11 cellular contexts compared by ENCODE assay signal in genomic region chr19:44757735-44758505, GRCh38. TPM values are rescaled to one million over a fixed set of nuclear protein-coding genes. Genes with fewer than 3 reads are reported as not detected.
DNase-seq lines count a peak whose midpoint lies in the region; ATAC-seq and TF ChIP-seq lines count a peak whose summit lies in the region.
"Had no signal": no experiment of that assay in that cellular context is flagged by ENCODE, and none has a peak within 500 bp of the region (broad histone marks: within the 10 kb centered on the region; RNA-seq: fewer than 3 reads in every experiment).

No MANE protein-coding gene starts in this region.

- peak overlapping the region; percentile 92 for H2BK5ac ChIP-seq in neuronal stem cell (ENCODE audit: low read length)

- H2AK5ac ChIP-seq in neuronal stem cell (ENCODE audit: low read depth, low read length): no peak overlapping the region

- H3K9me3 ChIP-seq in T-helper 17 cell (ENCODE audit: control insufficient read depth, low read length, poor library complexity, severe bottlenecking): no peaks in the 10 kb centered on the region
- no peaks in the 10 kb centered on the region for H3K9me3 ChIP-seq in neuronal stem cell (replicated peaks in 1 of 2; ENCODE audit: control insufficient read depth in 2 of 2, insufficient read depth in 1 of 2, low read depth in 1 of 2, low read length in 2 of 2)

- H3K36me3 ChIP-seq in neuronal stem cell (replicated peaks in 1 of 2; ENCODE audit: control insufficient read depth in 2 of 2, insufficient read depth in 2 of 2, low read length in 2 of 2): peaks cover 0 to 10% of the 10 kb centered on the region in 2 donors

- peak overlapping the region; percentile 98 for H3K18ac ChIP-seq in neuronal stem cell (ENCODE audit: low read length)

- peaks cover 5% of the 10 kb centered on the region for H3K36me3 Mint-ChIP-seq in T-helper 17 cell (ENCODE audit: low read depth)

- peak overlapping the region; percentile 85 for H3K9ac ChIP-seq in neuronal stem cell (ENCODE audit: low read depth, low read length, poor library complexity)

- peak overlapping the region; percentile 82 for H3K23ac ChIP-seq in neuronal stem cell (ENCODE audit: low read depth, low read length, poor library complexity)

- WGBS in neuronal stem cell (ENCODE audit: extremely low coverage in 2 of 2, insufficient read length in 2 of 2, insufficient replicate concordance in 1 of 2), 2 donors: no CpG with 5 or more reads among the region's 68 CpGs

- H2BK12ac ChIP-seq in neuronal stem cell (ENCODE audit: low read length): no peak overlapping the region

- no peak for TF ChIP-seq CTCF in AG10803 (conservative IDR thresholded peaks at IDR 0.05; ENCODE audit: low read length)

- peak overlapping the region; percentile 59 for H3K27ac Mint-ChIP-seq in T-helper 17 cell

- intact Hi-C loops in head of caudate nucleus (cut with DNase I): no loop called here

- H2BK120ac ChIP-seq in neuronal stem cell (ENCODE audit: low read depth, low read length): no peak overlapping the region

- peaks cover 0 to 57% (median 25%) of the 10 kb centered on the region in 3 experiments for H3K27me3 ChIP-seq in neuronal stem cell (ENCODE audit: control insufficient read depth in 3 of 3, insufficient read depth in 3 of 3, low read depth in 1 of 3, low read length in 3 of 3)

- H3K79me1 ChIP-seq in neuronal stem cell (ENCODE audit: low read depth, low read length): no peaks in the 10 kb centered on the region

- H3K4me2 ChIP-seq in neuronal stem cell (ENCODE audit: insufficient read depth, low read length, poor library complexity, severe bottlenecking): peak overlapping the region; percentile 90

- H3K4me1 ChIP-seq in neuronal stem cell (ENCODE audit: control insufficient read depth in 2 of 2, insufficient read depth in 1 of 2, low read depth in 1 of 2, low read length in 2 of 2): peaks cover 17 to 23% of the 10 kb centered on the region in 2 donors

- H3K14ac ChIP-seq in neuronal stem cell (ENCODE audit: low read length): peak overlapping the region; percentile 79

- H4K91ac ChIP-seq in neuronal stem cell (ENCODE audit: low read depth, low read length, poor library complexity): no peak overlapping the region

- H2BK15ac ChIP-seq in neuronal stem cell (ENCODE audit: low read length): peak overlapping the region; percentile 25

- H2AFZ ChIP-seq in neuronal stem cell (ENCODE audit: low read length): no peak overlapping the region

- ATAC-seq in T-helper 17 cell (no peak), HG03196 (IDR thresholded peaks at IDR 0.05; ENCODE audit: unreplicated experiment) (no peak)

- no peaks in the 10 kb centered on the region for H3K27me3 Mint-ChIP-seq in T-helper 17 cell

- H3K4me1 Mint-ChIP-seq in T-helper 17 cell: peaks cover 32% of the 10 kb centered on the region

- H3K4me3 Mint-ChIP-seq in T-helper 17 cell: peak overlapping the region; percentile 9

- H3K27ac ChIP-seq in neuronal stem cell (replicated peaks; ENCODE audit: low read length): no peak overlapping the region
- H3K27ac ChIP-seq: HL-60, VCaP had no signal

- H4K8ac ChIP-seq in neuronal stem cell (ENCODE audit: low read depth, low read length): no peak overlapping the region

- DNase-seq in AG10803 (ENCODE audit: low read depth) (peak; percentile 53), T-helper 17 cell (no peak), head of caudate nucleus (peak in 25 of 42 donors; percentile 13 to 54 (median 33)), neuronal stem cell (ENCODE audit: low spot score) (peak; percentile 71), NCI-H2196 (lab: John Stamatoyannopoulos, UW; ENCODE audit: unreplicated experiment) (no peak), SHP77 treated with DMSO at 0.1 percent for 48 hours (lab: John Stamatoyannopoulos, UW) (no peak)
- DNase-seq in effector CD4-positive, alpha-beta T cell: no peak

- H3K4me3 ChIP-seq in AG10803 (ENCODE audit: low read length) (peak overlapping the region; percentile 55), neuronal stem cell (ENCODE audit: low read length in 2 of 2) (peak overlapping the region; percentile 17 to 82)

- no peak overlapping the region for H3K4ac ChIP-seq in neuronal stem cell (ENCODE audit: low read length)

RNA-seq across cellular contexts. Expression of gene BCL3, which starts 9.4 kb away (rescaled TPM):
- 100 to 1,000 TPM; 149 to 168 TPM for total RNA-seq in T-helper 17 cell
- polyA plus RNA-seq in neuronal stem cell (2013, experiment 1 of 2): 1.8 TPM
- 1.5 TPM for polyA plus RNA-seq in neuronal stem cell (2013, experiment 2 of 2)

RNA-seq across cellular contexts. Expression of gene CBLC, which starts 19.8 kb away (rescaled TPM):
- total RNA-seq in T-helper 17 cell: not detected
- polyA plus RNA-seq in neuronal stem cell (2013, experiment 1 of 2): 0.42 TPM
- 0.43 TPM for polyA plus RNA-seq in neuronal stem cell (2013, experiment 2 of 2)
- total RNA-seq: mononuclear cell had no signal

RNA-seq across cellular contexts. Expression of gene BCAM, which starts 51.0 kb away (rescaled TPM):
- total RNA-seq in T-helper 17 cell: not detected
- polyA plus RNA-seq in neuronal stem cell (2013, experiment 1 of 2): 28.4 TPM
- polyA plus RNA-seq in neuronal stem cell (2013, experiment 2 of 2): 27.8 TPM
- total RNA-seq: mononuclear cell had no signal

RNA-seq across cellular contexts. Expression of gene CEACAM16, which starts 59.0 kb away (rescaled TPM):
- total RNA-seq in T-helper 17 cell: not detected
- not detected for polyA plus RNA-seq in neuronal stem cell (2013, experiment 1 of 2)
- polyA plus RNA-seq in neuronal stem cell (2013, experiment 2 of 2): not detected
- total RNA-seq: mononuclear cell had no signal

Comparison
In these comparisons a context has a peak if more than half of its experiments do, and no peak if none do; other contexts are left out.
1. DNase-seq: peak in AG10803 (single experiment), head of caudate nucleus (25 of 42) and neuronal stem cell (single experiment); none in T-helper 17 cell (0 of 3), NCI-H2196 (single experiment), effector CD4-positive, alpha-beta T cell (single experiment) and SHP77 treated with DMSO at 0.1 percent for 48 hours (single experiment).